14 cellular contexts compared by ENCODE assay signal in genomic region chr3:149216195-149216869, GRCh38. TPM values are rescaled to one million over a fixed set of nuclear protein-coding genes. Genes with fewer than 3 reads are reported as not detected.
DNase-seq lines count a peak whose midpoint lies in the region; TF ChIP-seq lines count a peak whose summit lies in the region.
"Had no signal": no experiment of that assay in that cellular context is flagged by ENCODE, and none has a peak within 500 bp of the region (broad histone marks: within the 10 kb centered on the region; RNA-seq: fewer than 3 reads in every experiment).

No MANE protein-coding gene starts in this region.

- H2BK120ac ChIP-seq in trophoblast cell (ENCODE audit: insufficient read depth, low read length, poor library complexity) = no peak overlapping the region

- H2BK5ac ChIP-seq in trophoblast cell (ENCODE audit: low read depth, low read length, poor library complexity) = no peak overlapping the region

- H3K4me1 ChIP-seq in trophoblast cell (ENCODE audit: control insufficient read depth in 1 of 2, insufficient read depth in 2 of 2, low read length in 2 of 2) = no peaks in the 10 kb centered on the region

- TF ChIP-seq CTCF in fibroblast of the aortic adventitia (IDR thresholded peaks at IDR 0.05; ENCODE audit: insufficient read depth, low read length) (no peak), retinal pigment epithelial cell (conservative IDR thresholded peaks at IDR 0.05; ENCODE audit: low read depth, low read length) (no peak)

- no peak overlapping the region for H3K14ac ChIP-seq in trophoblast cell (ENCODE audit: low read length)

- H3K4me2 ChIP-seq in trophoblast cell (ENCODE audit: low read length) = no peak overlapping the region

- H3K79me2 ChIP-seq in trophoblast cell (ENCODE audit: control insufficient read depth, insufficient read depth, low read length, poor library complexity) = no peaks in the 10 kb centered on the region

- no peaks in the 10 kb centered on the region for H3K27me3 ChIP-seq in trophoblast cell (ENCODE audit: insufficient read depth, low read length)
- H3K27me3 ChIP-seq: esophagus squamous epithelium had no signal

- no CpG with 5 or more reads among the region's 4 CpGs for WGBS in trophoblast cell (ENCODE audit: extremely low coverage, insufficient coverage, insufficient read length)

- peak; percentile 13 for DNase-seq in NCI-H1092 (lab: John Stamatoyannopoulos, UW)
- DNase-seq in OCI-M1 (lab: John Stamatoyannopoulos, UW) = peak; percentile 5
- DNase-seq in fibroblast of the aortic adventitia (ENCODE audit: low read depth) = peak; percentile 20
- DNase-seq in retinal pigment epithelial cell (ENCODE audit: low read depth) = peak; percentile 60
- no peak for DNase-seq in activated naive CD4-positive, alpha-beta T cell (lab: John Stamatoyannopoulos, UW)
- DNase-seq in activated T-helper 1 cell treated with anti-CD3 and anti-CD28 coated beads, Interleukin-12 subunit alpha, Interleukin-12 subunit beta, Interleukin-2, Interleukin-4 antibody, amounts not matched to agents 30 ng/mL and 10 ng/mL and 1 ng/mL, durations not matched to agents 14 hours and 24 hours and 36 hours (ENCODE audit: low spot score) = no peak
- no peak for DNase-seq in trophoblast cell
- DNase-seq: activated naive CD4-positive, alpha-beta T cell treated with anti-CD3 and anti-CD28 coated beads, Interleukin-2, amount 10 ng/mL, durations not matched to agents 7 days and 5 days; CD4-positive, alpha-beta memory T cell; esophagus squamous epithelium; GDM1; KG1 had no signal

- no peak overlapping the region for H2BK12ac ChIP-seq in trophoblast cell (ENCODE audit: low read length)

- no peak overlapping the region for H2AFZ ChIP-seq in trophoblast cell (ENCODE audit: insufficient read depth, low read length, poor library complexity)

- no peak overlapping the region for H3K18ac ChIP-seq in trophoblast cell (ENCODE audit: low read length)

- H2AK5ac ChIP-seq in trophoblast cell (ENCODE audit: low read length) = no peak overlapping the region

- H4K8ac ChIP-seq in trophoblast cell (ENCODE audit: low read depth, low read length) = no peak overlapping the region

- H4K91ac ChIP-seq in trophoblast cell (ENCODE audit: low read depth, low read length) = no peak overlapping the region

- no peak overlapping the region for H3K4me3 Mint-ChIP-seq in activated T-helper 1 cell treated with anti-CD3 and anti-CD28 coated beads, Interleukin-12 subunit alpha, Interleukin-12 subunit beta, Interleukin-2, Interleukin-4 antibody, amounts not matched to agents 30 ng/mL and 10 ng/mL and 1 ng/mL, durations not matched to agents 14 hours and 24 hours and 36 hours
- H3K4me3 Mint-ChIP-seq: activated naive CD4-positive, alpha-beta T cell treated with anti-CD3 and anti-CD28 coated beads, Interleukin-2, amount 10 ng/mL, durations not matched to agents 7 days and 5 days; CD4-positive, alpha-beta memory T cell; T-helper 2 cell treated with Interferon-gamma antibody and Interleukin-4, amounts not matched to agents 5 μg/mL and 100 μg/mL, for 36 hours had no signal

- H3K4me1 Mint-ChIP-seq in activated T-helper 1 cell treated with anti-CD3 and anti-CD28 coated beads, Interleukin-12 subunit alpha, Interleukin-12 subunit beta, Interleukin-2, Interleukin-4 antibody, amounts not matched to agents 30 ng/mL and 10 ng/mL and 1 ng/mL, durations not matched to agents 14 hours and 24 hours and 36 hours (ENCODE audit: low read depth) = no peaks in the 10 kb centered on the region
- H3K4me1 Mint-ChIP-seq: activated naive CD4-positive, alpha-beta T cell treated with anti-CD3 and anti-CD28 coated beads, Interleukin-2, amount 10 ng/mL, durations not matched to agents 7 days and 5 days; CD4-positive, alpha-beta memory T cell had no signal

- H3K9ac ChIP-seq in trophoblast cell (ENCODE audit: low read length) = no peak overlapping the region

- H3K4ac ChIP-seq in trophoblast cell (ENCODE audit: low read depth, low read length) = no peak overlapping the region

- no peak overlapping the region for H3K27ac ChIP-seq in trophoblast cell (ENCODE audit: low read depth, low read length)
- H3K27ac ChIP-seq: esophagus squamous epithelium had no signal

- H3K27ac Mint-ChIP-seq in activated T-helper 1 cell treated with anti-CD3 and anti-CD28 coated beads, Interleukin-12 subunit alpha, Interleukin-12 subunit beta, Interleukin-2, Interleukin-4 antibody, amounts not matched to agents 30 ng/mL and 10 ng/mL and 1 ng/mL, durations not matched to agents 14 hours and 24 hours and 36 hours = no peak overlapping the region
- H3K27ac Mint-ChIP-seq: activated naive CD4-positive, alpha-beta T cell treated with anti-CD3 and anti-CD28 coated beads, Interleukin-2, amount 10 ng/mL, durations not matched to agents 7 days and 5 days; T-helper 2 cell treated with Interferon-gamma antibody and Interleukin-4, amounts not matched to agents 5 μg/mL and 100 μg/mL, for 36 hours had no signal

- no peaks in the 10 kb centered on the region for H3K9me3 ChIP-seq in trophoblast cell (ENCODE audit: insufficient read depth, low read depth, low read length)
- H3K9me3 ChIP-seq: esophagus squamous epithelium had no signal

- no peaks in the 10 kb centered on the region for H3K9me3 Mint-ChIP-seq in activated T-helper 1 cell treated with anti-CD3 and anti-CD28 coated beads, Interleukin-12 subunit alpha, Interleukin-12 subunit beta, Interleukin-2, Interleukin-4 antibody, amounts not matched to agents 30 ng/mL and 10 ng/mL and 1 ng/mL, durations not matched to agents 14 hours and 24 hours and 36 hours
- H3K9me3 Mint-ChIP-seq: activated naive CD4-positive, alpha-beta T cell treated with anti-CD3 and anti-CD28 coated beads, Interleukin-2, amount 10 ng/mL, durations not matched to agents 7 days and 5 days; CD4-positive, alpha-beta memory T cell; T-helper 2 cell treated with Interferon-gamma antibody and Interleukin-4, amounts not matched to agents 5 μg/mL and 100 μg/mL, for 36 hours had no signal

- H3K23ac ChIP-seq in trophoblast cell (ENCODE audit: low read length) = no peak overlapping the region

- no peaks in the 10 kb centered on the region for H3K79me1 ChIP-seq in trophoblast cell (ENCODE audit: low read length)

- no peak overlapping the region for H3K4me3 ChIP-seq in fibroblast of the aortic adventitia (ENCODE audit: low read depth, low read length)
- H3K4me3 ChIP-seq in retinal pigment epithelial cell (ENCODE audit: low read length) = no peak overlapping the region
- H3K4me3 ChIP-seq in trophoblast cell (ENCODE audit: low read depth, low read length) = no peak overlapping the region
- H3K4me3 ChIP-seq: esophagus squamous epithelium had no signal

- intact Hi-C loops in activated T-helper 1 cell treated with anti-CD3 and anti-CD28 coated beads, Interleukin-12 subunit alpha, Interleukin-12 subunit beta, Interleukin-2, Interleukin-4 antibody, amounts not matched to agents 30 ng/mL and 10 ng/mL and 1 ng/mL, durations not matched to agents 14 hours and 24 hours and 36 hours (cut with micrococcal nuclease) = no loop called here

- H4K12ac ChIP-seq in trophoblast cell (ENCODE audit: low read depth, low read length) = no peak overlapping the region

- H3K36me3 Mint-ChIP-seq in activated T-helper 1 cell treated with anti-CD3 and anti-CD28 coated beads, Interleukin-12 subunit alpha, Interleukin-12 subunit beta, Interleukin-2, Interleukin-4 antibody, amounts not matched to agents 30 ng/mL and 10 ng/mL and 1 ng/mL, durations not matched to agents 14 hours and 24 hours and 36 hours (ENCODE audit: low read depth) = no peaks in the 10 kb centered on the region
- H3K36me3 Mint-ChIP-seq: activated naive CD4-positive, alpha-beta T cell treated with anti-CD3 and anti-CD28 coated beads, Interleukin-2, amount 10 ng/mL, durations not matched to agents 7 days and 5 days; CD4-positive, alpha-beta memory T cell had no signal

- H3K36me3 ChIP-seq in trophoblast cell (ENCODE audit: control insufficient read depth in 1 of 2, insufficient read depth in 2 of 2, low read length in 2 of 2) = no peaks in the 10 kb centered on the region
- H3K36me3 ChIP-seq: esophagus squamous epithelium had no signal

- peaks cover 14% of the 10 kb centered on the region for H3K27me3 Mint-ChIP-seq in activated T-helper 1 cell treated with anti-CD3 and anti-CD28 coated beads, Interleukin-12 subunit alpha, Interleukin-12 subunit beta, Interleukin-2, Interleukin-4 antibody, amounts not matched to agents 30 ng/mL and 10 ng/mL and 1 ng/mL, durations not matched to agents 14 hours and 24 hours and 36 hours (ENCODE audit: insufficient read depth)

RNA-seq across cellular contexts. Expression of gene CP, which starts 5.3 kb away (rescaled TPM):
- total RNA-seq in fibroblast of the aortic adventitia (ENCODE audit: low replicate concordance) = 1.2 TPM in 1 of 2 replicates, not detected in the other
- not detected in 2 replicates for total RNA-seq in activated T-helper 1 cell treated with anti-CD3 and anti-CD28 coated beads, Interleukin-12 subunit alpha, Interleukin-12 subunit beta, Interleukin-2, Interleukin-4 antibody, amounts not matched to agents 30 ng/mL and 10 ng/mL and 1 ng/mL, durations not matched to agents 14 hours and 24 hours and 36 hours
- polyA plus RNA-seq in trophoblast cell (2013) = 1.7 and 1.8 TPM in 2 replicates
- total RNA-seq: activated CD8-positive, alpha-beta memory T cell treated with anti-CD3 and anti-CD28 coated beads for 36 hours; CD4-positive, alpha-beta memory T cell had no signal

Comparison
In these comparisons a context has a peak if more than half of its experiments do, and no peak if none do; other contexts are left out.
1. DNase-seq: peak in NCI-H1092 (single experiment), OCI-M1 (single experiment), fibroblast of the aortic adventitia (single experiment) and retinal pigment epithelial cell (single experiment); none in activated naive CD4-positive, alpha-beta T cell (0 of 4), activated T-helper 1 cell treated with anti-CD3 and anti-CD28 coated beads, Interleukin-12 subunit alpha, Interleukin-12 subunit beta, Interleukin-2, Interleukin-4 antibody, amounts not matched to agents 30 ng/mL and 10 ng/mL and 1 ng/mL, durations not matched to agents 14 hours and 24 hours and 36 hours (single experiment) and trophoblast cell (0 of 2).